8 cellular contexts compared by ENCODE assay signal in the genomic region with DNA sequence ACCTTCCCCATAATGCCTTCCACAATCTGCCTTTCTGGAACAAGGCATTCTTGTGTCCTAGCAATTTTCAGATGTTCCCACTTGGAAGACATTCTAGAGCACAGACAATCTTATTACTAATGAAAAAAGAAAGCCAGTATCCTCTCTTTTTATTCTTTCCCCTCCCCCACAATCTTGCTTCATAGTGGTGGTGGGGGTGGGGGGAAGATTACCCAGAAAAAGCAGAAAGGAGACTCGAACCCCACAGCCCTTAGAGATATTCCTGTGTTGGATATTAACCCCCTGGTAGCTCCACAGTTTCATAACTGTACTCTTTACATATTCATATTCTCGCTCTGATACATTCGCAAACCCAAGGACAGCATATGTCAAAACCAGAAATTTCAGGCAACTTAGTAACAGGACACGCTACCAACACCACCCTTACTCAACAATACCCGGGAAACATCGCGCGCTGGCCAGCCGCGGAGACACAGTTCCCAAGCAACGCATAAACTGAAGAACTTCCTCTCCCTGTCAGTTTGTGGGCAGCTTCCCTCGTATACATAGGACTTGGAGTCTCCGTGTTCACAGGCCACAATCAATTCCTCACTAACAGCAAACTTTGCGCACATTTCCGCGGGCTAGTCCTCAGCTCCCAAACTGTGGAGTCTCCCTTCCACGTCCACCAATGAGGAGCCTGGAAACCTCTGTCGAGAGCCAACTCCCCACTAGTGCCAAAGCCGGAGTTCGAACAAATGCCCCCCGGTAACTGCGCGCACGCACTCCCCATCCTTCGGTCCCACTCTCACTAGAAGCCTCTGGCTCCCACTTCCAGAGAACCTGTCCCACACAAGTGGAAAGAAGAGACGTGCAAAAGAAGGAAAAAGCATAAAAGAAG. TPM values are rescaled to one million over a fixed set of nuclear protein-coding genes. Genes with fewer than 3 reads are reported as not detected.
DNase-seq lines count a peak whose midpoint lies in the region; ATAC-seq and TF ChIP-seq lines count a peak whose summit lies in the region.

No MANE protein-coding gene starts in this region.

- peak in 1 of 4 donors; percentile 16 for TF ChIP-seq EP300 in upper lobe of left lung (IDR thresholded peaks at IDR 0.05)

- peaks cover 39% of the 10 kb centered on the region for H3K27me3 Mint-ChIP-seq in activated CD4-positive, alpha-beta T cell treated with anti-CD3 and anti-CD28 coated beads, Interleukin-2, amount 10 ng/mL, durations not matched to agents 7 days and 5 days

- TF ChIP-seq POLR2A in erythroblast (IDR thresholded peaks at IDR 0.05; ENCODE audit: low read length) (no peak), upper lobe of left lung (IDR thresholded peaks at IDR 0.05) (no peak)

- no peak for TF ChIP-seq CTCF in GM13977 (IDR thresholded peaks at IDR 0.05; ENCODE audit: extremely low read depth, insufficient read depth, missing control alignments)
- no peak for TF ChIP-seq CTCF in mucosa of descending colon (IDR thresholded peaks at IDR 0.05)
- TF ChIP-seq CTCF in upper lobe of left lung (IDR thresholded peaks at IDR 0.05), result no peak

- H3K27ac ChIP-seq in upper lobe of left lung, result peak overlapping the region; percentile 96 to 100 (median 98)

- H3K36me3 Mint-ChIP-seq in activated CD4-positive, alpha-beta T cell treated with anti-CD3 and anti-CD28 coated beads, Interleukin-2, amount 10 ng/mL, durations not matched to agents 7 days and 5 days (ENCODE audit: low read depth), result peaks cover 4% of the 10 kb centered on the region

- intact Hi-C loops in mucosa of descending colon (cut with DNase I, micrococcal nuclease), result loop anchor here in 1 of 2 donors (2.0 to 10.0 kb wide), 2 partner anchors 69 to 147 kb away; no protein-coding TSS in a partner anchor

- CTCF ChIA-PET in activated CD4-positive, alpha-beta T cell treated with anti-CD3 and anti-CD28 coated beads, Interleukin-2, amount 10 ng/mL, durations not matched to agents 7 days and 5 days (lab: Charles Lee), result interaction anchor here (0.9 to 1.3 kb wide), 3 partner anchors 9 to 258 kb away, joined by 3 to 4 read pairs (median 3); no protein-coding TSS in a partner anchor

- 1 to 2% methylated on average over 26 of the region's 26 CpGs for WGBS in upper lobe of left lung, 2 donors

- peaks cover 0 to 2% (median 0%) of the 10 kb centered on the region in 4 donors for H3K27me3 ChIP-seq in upper lobe of left lung

- ATAC-seq in mucosa of descending colon (peak; percentile 36), upper lobe of left lung (ENCODE audit: low FRiP score in 2 of 2) (peak; percentile 49 to 64), GM18858 (IDR thresholded peaks at IDR 0.05; ENCODE audit: unreplicated experiment) (no peak)

- H3K4me1 ChIP-seq in mucosa of descending colon (ENCODE audit: low read depth) (peaks cover 11% of the 10 kb centered on the region), upper lobe of left lung (peaks cover 6 to 24% (median 15%) of the 10 kb centered on the region in 4 donors)

- peak; percentile 75 for DNase-seq in AG08395 (ENCODE audit: low spot score)
- DNase-seq in GM13977 (ENCODE audit: low spot score), result peak; percentile 56
- peak; percentile 16 for DNase-seq in NCI-H146 treated with DMSO at 0.1 percent for 48 hours (lab: John Stamatoyannopoulos, UW; ENCODE audit: unreplicated experiment)
- peak; percentile 35 for DNase-seq in activated CD4-positive, alpha-beta T cell treated with anti-CD3 and anti-CD28 coated beads, Interleukin-2, amount 10 ng/mL, durations not matched to agents 7 days and 5 days
- DNase-seq in erythroblast (lab: John Stamatoyannopoulos, UW), result peak; percentile 63 to 76
- DNase-seq in mucosa of descending colon, result peak; percentile 77 to 78 (median 78)
- peak; percentile 87 to 90 for DNase-seq in upper lobe of left lung

- H3K4me1 Mint-ChIP-seq in activated CD4-positive, alpha-beta T cell treated with anti-CD3 and anti-CD28 coated beads, Interleukin-2, amount 10 ng/mL, durations not matched to agents 7 days and 5 days, result peaks cover 43% of the 10 kb centered on the region

- H3K36me3 ChIP-seq in mucosa of descending colon (ENCODE audit: low read depth) (no peaks in the 10 kb centered on the region), upper lobe of left lung (peaks cover 0 to 21% (median 4%) of the 10 kb centered on the region in 4 donors)

- H3K9me3 ChIP-seq in mucosa of descending colon (no peaks in the 10 kb centered on the region), upper lobe of left lung (no peaks in the 10 kb centered on the region)

- POLR2A ChIA-PET in activated CD4-positive, alpha-beta T cell treated with anti-CD3 and anti-CD28 coated beads, Interleukin-2, amount 10 ng/mL, durations not matched to agents 7 days and 5 days (lab: Charles Lee), result no interaction called here

- peak overlapping the region; percentile 88 for H3K4me3 Mint-ChIP-seq in activated CD4-positive, alpha-beta T cell treated with anti-CD3 and anti-CD28 coated beads, Interleukin-2, amount 10 ng/mL, durations not matched to agents 7 days and 5 days

- in situ Hi-C loops in GM13977 (cut with MboI; ENCODE audit: low pct_unique_long_range_greater_than_20kb, low sequenced_read_pairs, unreplicated experiment), result loop anchor here (10.0 kb wide), 1 partner anchor 253 kb away; no protein-coding TSS in a partner anchor

- H3K27ac Mint-ChIP-seq in activated CD4-positive, alpha-beta T cell treated with anti-CD3 and anti-CD28 coated beads, Interleukin-2, amount 10 ng/mL, durations not matched to agents 7 days and 5 days, result peak overlapping the region; percentile 91

- H3K4me3 ChIP-seq in mucosa of descending colon, result peak overlapping the region; percentile 42
- H3K4me3 ChIP-seq in upper lobe of left lung, result peak overlapping the region; percentile 71 to 78 (median 73)

- no peaks in the 10 kb centered on the region for H3K9me3 Mint-ChIP-seq in activated CD4-positive, alpha-beta T cell treated with anti-CD3 and anti-CD28 coated beads, Interleukin-2, amount 10 ng/mL, durations not matched to agents 7 days and 5 days

RNA-seq across cellular contexts. Expression of a gene that starts 0.7 kb away (rescaled TPM):
- 1 to 10 TPM; 1.2 to 1.7 TPM for total RNA-seq in activated CD4-positive, alpha-beta T cell treated with anti-CD3 and anti-CD28 coated beads, Interleukin-2, amount 10 ng/mL, durations not matched to agents 7 days and 5 days
- total RNA-seq in mucosa of descending colon, result 10 to 100 TPM in 1 of 3 donors, 1 to 10 TPM in 2; 2.9 to 10.4 (median 3.0) TPM
- total RNA-seq in upper lobe of left lung, result 10 to 100 TPM in 2 of 6 donors, 1 to 10 TPM in 4; 3.0 to 12.6 (median 8.9) TPM

Comparison
In these comparisons a context has a peak if more than half of its experiments do, and no peak if none do; other contexts are left out.
1. DNase-seq: peak in every context shown above with its lines; median percentile 88 in upper lobe of left lung; 78 in mucosa of descending colon; 75 in AG08395; 70 in erythroblast; 56 in GM13977; 35 in activated CD4-positive, alpha-beta T cell treated with anti-CD3 and anti-CD28 coated beads, Interleukin-2, amount 10 ng/mL, durations not matched to agents 7 days and 5 days; 16 in NCI-H146 treated with DMSO at 0.1 percent for 48 hours.